In the genomic region with DNA sequence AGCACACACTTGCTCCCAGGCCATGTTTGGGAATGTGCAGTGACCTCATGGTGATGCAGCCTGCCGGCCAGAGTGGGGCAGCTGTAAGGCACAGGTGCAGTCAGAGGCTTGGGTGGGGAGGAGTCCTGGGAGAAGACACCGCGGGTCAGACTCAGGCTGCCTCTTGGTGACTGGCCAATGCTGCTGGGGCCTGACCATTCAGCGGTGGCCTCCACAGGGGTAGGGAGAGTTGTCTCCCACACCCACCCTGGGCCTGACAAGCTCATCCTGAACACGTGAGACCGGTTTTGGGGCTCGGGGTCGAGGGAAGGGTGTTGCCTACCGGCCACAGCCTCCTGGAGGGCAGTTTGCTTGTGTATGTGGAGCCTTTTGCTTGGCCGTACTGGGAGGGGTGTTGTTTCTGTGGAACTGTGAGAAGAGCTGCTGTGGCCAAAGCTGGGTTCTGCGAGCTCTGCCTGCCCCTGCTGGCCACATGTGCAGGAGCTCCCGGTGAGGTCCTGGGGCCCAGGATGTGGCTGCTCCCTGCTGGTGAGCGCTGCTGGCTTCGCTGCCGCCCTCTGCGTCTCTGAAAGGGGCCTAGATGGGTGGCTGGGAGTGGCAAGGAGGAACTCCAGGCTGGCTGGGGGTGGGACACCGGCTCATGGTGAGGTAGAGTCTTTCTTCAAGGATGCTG, we compare ENCODE assay signal across 29 cellular contexts. TPM values are rescaled to one million over a fixed set of nuclear protein-coding genes. Genes with fewer than 3 reads are reported as not detected.
DNase-seq lines count a peak whose midpoint lies in the region; ATAC-seq and TF ChIP-seq lines count a peak whose summit lies in the region.
"Had no signal": no experiment of that assay in that cellular context is flagged by ENCODE, and none has a peak within 500 bp of the region (broad histone marks: within the 10 kb centered on the region; RNA-seq: fewer than 3 reads in every experiment).

No MANE protein-coding gene starts in this region.

- no peak overlapping the region for H2AFZ ChIP-seq in DND-41 (ENCODE audit: low read depth, low read length)

- H3K36me3 Mint-ChIP-seq in progenitor cell of endocrine pancreas (ENCODE audit: insufficient read depth): peaks cover 17% of the 10 kb centered on the region
- peaks cover 37% of the 10 kb centered on the region for H3K36me3 Mint-ChIP-seq in activated naive CD8-positive, alpha-beta T cell treated with anti-CD3 and anti-CD28 coated beads, Interleukin-2, amount 50 U/mL, for 24 hours (ENCODE audit: low read depth)

- H3K79me2 ChIP-seq in DND-41 (ENCODE audit: insufficient read depth, low read length): peaks cover 47% of the 10 kb centered on the region

- no peak overlapping the region for H3K4me2 ChIP-seq in DND-41 (ENCODE audit: insufficient read depth, low read length)

- ATAC-seq in DND-41 (ENCODE audit: insufficient read depth, low read depth) (no peak), HG03571 (IDR thresholded peaks at IDR 0.05; ENCODE audit: unreplicated experiment) (no peak)
- no peak for ATAC-seq in activated naive CD8-positive, alpha-beta T cell treated with anti-CD3 and anti-CD28 coated beads, Interleukin-2, amount 50 U/mL, for 24 hours
- ATAC-seq: activated CD8-positive, alpha-beta memory T cell treated with anti-CD3 and anti-CD28 coated beads, Interleukin-2, amount 10 ng/mL, durations not matched to agents 7 days and 5 days; activated T-cell treated with anti-CD3 and anti-CD28 coated beads, Interleukin-2, amount 50 U/mL, for 72 hours; body of pancreas had no signal

- H4K20me1 ChIP-seq in DND-41 (ENCODE audit: insufficient read depth, low read length): peaks cover 86% of the 10 kb centered on the region

- no peak overlapping the region for H3K4me3 Mint-ChIP-seq in progenitor cell of endocrine pancreas (ENCODE audit: low read depth)
- no peak overlapping the region for H3K4me3 Mint-ChIP-seq in activated naive CD8-positive, alpha-beta T cell treated with anti-CD3 and anti-CD28 coated beads, Interleukin-2, amount 50 U/mL, for 24 hours
- H3K4me3 Mint-ChIP-seq: activated CD8-positive, alpha-beta memory T cell treated with anti-CD3 and anti-CD28 coated beads, Interleukin-2, amount 10 ng/mL, durations not matched to agents 7 days and 5 days; activated T-cell treated with anti-CD3 and anti-CD28 coated beads, Interleukin-2, amount 50 U/mL, for 72 hours; naive B cell; T-helper 2 cell treated with Interferon-gamma antibody and Interleukin-4, amounts not matched to agents 5 μg/mL and 100 μg/mL, for 36 hours had no signal

- H3K9ac ChIP-seq in DND-41 (ENCODE audit: low read depth, low read length): no peak overlapping the region

- no peaks in the 10 kb centered on the region for H3K9me3 Mint-ChIP-seq in progenitor cell of endocrine pancreas (ENCODE audit: low read depth)
- no peaks in the 10 kb centered on the region for H3K9me3 Mint-ChIP-seq in activated naive CD8-positive, alpha-beta T cell treated with anti-CD3 and anti-CD28 coated beads, Interleukin-2, amount 50 U/mL, for 24 hours
- H3K9me3 Mint-ChIP-seq: activated T-cell treated with anti-CD3 and anti-CD28 coated beads, Interleukin-2, amount 50 U/mL, for 72 hours; naive B cell; T-helper 2 cell treated with Interferon-gamma antibody and Interleukin-4, amounts not matched to agents 5 μg/mL and 100 μg/mL, for 36 hours had no signal

- H3K27me3 Mint-ChIP-seq in progenitor cell of endocrine pancreas: no peaks in the 10 kb centered on the region
- no peaks in the 10 kb centered on the region for H3K27me3 Mint-ChIP-seq in activated naive CD8-positive, alpha-beta T cell treated with anti-CD3 and anti-CD28 coated beads, Interleukin-2, amount 50 U/mL, for 24 hours
- H3K27me3 Mint-ChIP-seq: activated CD8-positive, alpha-beta memory T cell treated with anti-CD3 and anti-CD28 coated beads, Interleukin-2, amount 10 ng/mL, durations not matched to agents 7 days and 5 days; naive B cell had no signal

- no peaks in the 10 kb centered on the region for H3K27me3 ChIP-seq in DND-41 (ENCODE audit: insufficient read depth, low read length, poor library complexity)
- H3K27me3 ChIP-seq: body of pancreas, MG63, stomach, tibial artery had no signal

- H3K9me3 ChIP-seq in DND-41 (ENCODE audit: insufficient read depth, low read length, severe bottlenecking): no peaks in the 10 kb centered on the region
- H3K9me3 ChIP-seq: body of pancreas, left ventricle myocardium inferior, MG63, stomach, tibial artery had no signal

- H3K4me3 ChIP-seq in DND-41 (ENCODE audit: low read depth in 1 of 2, low read length in 2 of 2) (no peak overlapping the region), choroid plexus epithelial cell (ENCODE audit: low read depth, low read length) (no peak overlapping the region)
- H3K4me3 ChIP-seq: body of pancreas, left ventricle myocardium inferior, MG63, SK-N-MC, skin epidermis, stomach, tibial artery had no signal

- TF ChIP-seq CTCF in DND-41 (IDR thresholded peaks at IDR 0.05; ENCODE audit: borderline replicate concordance, extremely low read depth, low read length, poor library complexity, severe bottlenecking) (peak; percentile 11), choroid plexus epithelial cell (conservative IDR thresholded peaks at IDR 0.05; ENCODE audit: low read depth, low read length) (peak; percentile 19), progenitor cell of endocrine pancreas (IDR thresholded peaks at IDR 0.05; ENCODE audit: unreplicated experiment) (peak; percentile 17)

- DNase-seq in DND-41: no peak
- peak; percentile 44 to 55 for DNase-seq in Kasumi-1 (lab: John Stamatoyannopoulos, UW)
- no peak for DNase-seq in choroid plexus epithelial cell (ENCODE audit: low read depth)
- no peak for DNase-seq in progenitor cell of endocrine pancreas (ENCODE audit: low spot score, unreplicated experiment)
- DNase-seq in activated naive CD8-positive, alpha-beta T cell treated with anti-CD3 and anti-CD28 coated beads, Interleukin-2, amount 50 U/mL, for 24 hours: no peak
- no peak for DNase-seq in NCI-H1417 treated with DMSO at 0.1 percent for 48 hours (lab: John Stamatoyannopoulos, UW)
- DNase-seq: activated CD4-positive, alpha-beta T cell treated with anti-CD3 and anti-CD28 coated beads, Interleukin-2, amount 50 U/mL, for 1 hour; activated CD8-positive, alpha-beta memory T cell treated with anti-CD3 and anti-CD28 coated beads, Interleukin-2, amount 10 ng/mL, durations not matched to agents 7 days and 5 days; activated naive CD4-positive, alpha-beta T cell; activated T-cell treated with anti-CD3 and anti-CD28 coated beads, Interleukin-2, amount 50 U/mL, for 72 hours; body of pancreas; Calu3; cerebellar nuclear complex; EL; left ventricle myocardium inferior; MG63; naive B cell; NCI-H1436; NCI-H345; NCI-H774; RPMI8226; stimulated activated CD8-positive, alpha-beta memory T cell treated with anti-CD3 and anti-CD28 coated beads, Interleukin-4, amount 100 ng/mL, for 48 hours; stomach; tibial artery had no signal

- H3K4me1 ChIP-seq in DND-41 (ENCODE audit: insufficient read depth, low read length): no peaks in the 10 kb centered on the region

- peaks cover 100% of the 10 kb centered on the region for H3K36me3 ChIP-seq in DND-41 (ENCODE audit: insufficient read depth, low read length)

- H3K27ac ChIP-seq in DND-41 (ENCODE audit: low read length): no peak overlapping the region
- H3K27ac ChIP-seq: body of pancreas, C4-2B, left ventricle myocardium inferior, SK-N-MC, skin epidermis, stomach, tibial artery had no signal

- no peaks in the 10 kb centered on the region for H3K4me1 Mint-ChIP-seq in progenitor cell of endocrine pancreas (ENCODE audit: low read depth)
- H3K4me1 Mint-ChIP-seq in activated naive CD8-positive, alpha-beta T cell treated with anti-CD3 and anti-CD28 coated beads, Interleukin-2, amount 50 U/mL, for 24 hours: peaks cover 13% of the 10 kb centered on the region

- H3K27ac Mint-ChIP-seq in progenitor cell of endocrine pancreas: no peak overlapping the region
- no peak overlapping the region for H3K27ac Mint-ChIP-seq in activated naive CD8-positive, alpha-beta T cell treated with anti-CD3 and anti-CD28 coated beads, Interleukin-2, amount 50 U/mL, for 24 hours
- H3K27ac Mint-ChIP-seq: activated CD8-positive, alpha-beta memory T cell treated with anti-CD3 and anti-CD28 coated beads, Interleukin-2, amount 10 ng/mL, durations not matched to agents 7 days and 5 days; activated T-cell treated with anti-CD3 and anti-CD28 coated beads, Interleukin-2, amount 50 U/mL, for 72 hours; T-helper 2 cell treated with Interferon-gamma antibody and Interleukin-4, amounts not matched to agents 5 μg/mL and 100 μg/mL, for 36 hours had no signal

RNA-seq across cellular contexts. Expression of a gene that starts 22.1 kb away (rescaled TPM):
- total RNA-seq in progenitor cell of endocrine pancreas: 87.1 and 90.9 TPM in 2 replicates

RNA-seq across cellular contexts. Expression of a gene that starts 42.1 kb away (rescaled TPM):
- 20.1 and 20.9 TPM in 2 replicates for total RNA-seq in progenitor cell of endocrine pancreas
- total RNA-seq: activated CD8-positive, alpha-beta memory T cell treated with anti-CD3 and anti-CD28 coated beads, Interleukin-2, amount 10 ng/mL, durations not matched to agents 7 days and 5 days; activated T-cell treated with anti-CD3 and anti-CD28 coated beads, Interleukin-2, amount 50 U/mL, for 72 hours had no signal

Comparison
In these comparisons a context has a peak if more than half of its experiments do, and no peak if none do; other contexts are left out.
1. DNase-seq: peak in Kasumi-1 (2 of 2); none in DND-41 (single experiment), choroid plexus epithelial cell (single experiment), progenitor cell of endocrine pancreas (single experiment), activated naive CD8-positive, alpha-beta T cell treated with anti-CD3 and anti-CD28 coated beads, Interleukin-2, amount 50 U/mL, for 24 hours (single experiment) and NCI-H1417 treated with DMSO at 0.1 percent for 48 hours (single experiment).
2. Peak in every context shown above with its lines, with median percentiles within 50 percentile points of each other: CTCF ChIP-seq.